In genomic region chr12:63770375-63770774, GRCh38 we compare ENCODE assay signal across 3 cellular contexts.
TF ChIP-seq lines count a peak whose summit lies in the region.

No MANE protein-coding gene starts in this region.

TF ChIP-seq in HCT116, 20 proteins besides CTCF, POLR2A, EP300 and RAD21:
- TF ChIP-seq CBX3 (IDR thresholded peaks at IDR 0.05; ENCODE audit: low read depth) = 0 out of 2 replicates have a peak, but pooled peaks have one; percentile 50
- no peak for TF ChIP-seq EZH2phosphoT487 (IDR thresholded peaks at IDR 0.05; ENCODE audit: borderline replicate concordance)

TF ChIP-seq in HEK293, 187 proteins besides CTCF, POLR2A, EP300 and RAD21:
- TF ChIP-seq ZBTB21 (tag by site-specific recombination; IDR thresholded peaks at IDR 0.05) (no peak), ZNF449 (tag by site-specific recombination; IDR thresholded peaks at IDR 0.05) (0 out of 2 replicates have a peak, but pooled peaks have one; percentile 33), SETDB1 (IDR thresholded peaks at IDR 0.05; ENCODE audit: insufficient read length, low read length) (peak; percentile 87), TRIM28 (IDR thresholded peaks at IDR 0.05; ENCODE audit: borderline replicate concordance, low read length) (peak; percentile 53; the same call in 1 of the 2 replicates)

TF ChIP-seq in GM12878, 131 proteins besides CTCF, POLR2A, EP300 and RAD21:
- TF ChIP-seq CBX5 (IDR thresholded peaks at IDR 0.05; ENCODE audit: low read depth) (peak; percentile 88; the same call in 1 of the 2 replicates), POLR2AphosphoS5 (IDR thresholded peaks at IDR 0.05; ENCODE audit: low read length) (no peak)
